ENCODE assay signal across 1 cellular context in genomic region chr15:77617507-77618285, GRCh38.
TF ChIP-seq lines count a peak whose summit lies in the region.

No MANE protein-coding gene starts in this region.

TF ChIP-seq in K562, 482 proteins besides CTCF, POLR2A, EP300 and RAD21 (continued from another document):
- TF ChIP-seq LCOR (CRISPR knock-in tag; IDR thresholded peaks at IDR 0.05): no peak
- 0 out of 2 replicates have a peak, but pooled peaks have one; percentile 20 for TF ChIP-seq PKNOX1 (IDR thresholded peaks at IDR 0.05)
- TF ChIP-seq ZFP91 (CRISPR knock-in tag; IDR thresholded peaks at IDR 0.05): no peak
- no peak for TF ChIP-seq ZBTB43 (CRISPR knock-in tag; IDR thresholded peaks at IDR 0.05)
